8 cellular contexts compared by ENCODE assay signal in genomic region chr12:8913702-8914032, GRCh38. TPM values are rescaled to one million over a fixed set of nuclear protein-coding genes. Genes with fewer than 3 reads are reported as not detected.
A peak's percentile ranks its signal among the peaks of the same experiment; 100 is the strongest.
DNase-seq lines count a peak whose midpoint lies in the region; ATAC-seq lines count a peak whose summit lies in the region.

No MANE protein-coding gene starts in this region.

- H3K27me3 ChIP-seq in neuron (ENCODE audit: insufficient read depth, low read length): no peaks in the 10 kb centered on the region

- H3K9me3 ChIP-seq in neuron (ENCODE audit: low read length): no peaks in the 10 kb centered on the region

- peaks cover 4% of the 10 kb centered on the region for H3K36me3 ChIP-seq in neuron (ENCODE audit: insufficient read depth, low read length)

- peak overlapping the region; percentile 44 for H2AFZ ChIP-seq in neuron (ENCODE audit: low read depth, low read length)

- H3K4me3 ChIP-seq in neuron (ENCODE audit: low read length): peak overlapping the region; percentile 64

- ATAC-seq in GM21723 (IDR thresholded peaks at IDR 0.05; ENCODE audit: unreplicated experiment): no peak

- peaks cover 32% of the 10 kb centered on the region for H3K4me1 ChIP-seq in neuron (ENCODE audit: insufficient read depth, low read length)

- peak; percentile 23 for DNase-seq in DMS153 (lab: John Stamatoyannopoulos, UW)
- DNase-seq in NCI-H345 (lab: John Stamatoyannopoulos, UW): peak; percentile 49
- peak; percentile 7 for DNase-seq in dermis blood vessel endothelial cell
- no peak for DNase-seq in NCI-H226
- DNase-seq in medulla oblongata (ENCODE audit: extremely low spot score): no peak
- DNase-seq in OCI-M2 (lab: John Stamatoyannopoulos, UW; ENCODE audit: unreplicated experiment): no peak

RNA-seq across cellular contexts. Expression of gene PHC1, which starts 0.6 kb away (rescaled TPM):
- total RNA-seq in dermis blood vessel endothelial cell: 15.0 and 20.6 TPM in 2 replicates

RNA-seq across cellular contexts. Expression of gene M6PR, which starts 35.8 kb away (rescaled TPM):
- total RNA-seq in dermis blood vessel endothelial cell: 111 and 155 TPM in 2 replicates

Comparison
In these comparisons a context has a peak if more than half of its experiments do, and no peak if none do; other contexts are left out.
1. DNase-seq: peak in DMS153 (single experiment), NCI-H345 (single experiment) and dermis blood vessel endothelial cell (single experiment); none in NCI-H226 (single experiment), medulla oblongata (single experiment) and OCI-M2 (single experiment).